ENCODE assay signal across 9 cellular contexts in the genomic region with DNA sequence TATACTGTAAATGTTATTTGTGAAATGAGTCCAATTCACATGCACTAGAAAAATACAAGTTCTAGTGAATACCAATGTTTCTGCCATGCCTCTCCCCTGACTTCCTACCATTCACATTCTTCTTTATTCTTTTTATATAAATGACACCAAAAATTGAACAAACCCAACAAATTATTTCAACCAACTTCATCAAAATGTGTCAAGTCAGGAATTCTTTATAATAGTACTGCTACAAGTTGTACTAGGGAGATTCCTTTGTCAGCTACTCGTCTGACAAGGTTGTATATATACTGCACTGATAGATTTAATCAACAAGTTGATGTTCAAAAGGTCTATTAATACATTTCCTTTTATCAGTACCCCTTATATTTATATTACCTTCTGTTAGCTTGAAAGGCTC. TPM values are rescaled to one million over a fixed set of nuclear protein-coding genes. Genes with fewer than 3 reads are reported as not detected.
A peak's percentile ranks its signal among the peaks of the same experiment; 100 is the strongest.
DNase-seq lines count a peak whose midpoint lies in the region; ATAC-seq and TF ChIP-seq lines count a peak whose summit lies in the region.
"Had no signal": no experiment of that assay in that cellular context is flagged by ENCODE, and none has a peak within 500 bp of the region (broad histone marks: within the 10 kb centered on the region; RNA-seq: fewer than 3 reads in every experiment).

No MANE protein-coding gene starts in this region.

- no peaks in the 10 kb centered on the region for H3K27me3 Mint-ChIP-seq in endodermal cell (ENCODE audit: insufficient read depth)

- H3K4me3 Mint-ChIP-seq in endodermal cell = peak overlapping the region; percentile 96

- no peaks in the 10 kb centered on the region for H3K9me3 Mint-ChIP-seq in endodermal cell

- no peak for DNase-seq in endodermal cell
- DNase-seq in Ammon's horn (ENCODE audit: low spot score) = no peak
- no peak for DNase-seq in NCI-H1436 treated with DMSO at 0.1 percent for 48 hours (lab: John Stamatoyannopoulos, UW)
- no peak for DNase-seq in GM13977 (ENCODE audit: low spot score)

- peak overlapping the region; percentile 78; the same call in 1 of the 2 replicates for H3K9ac ChIP-seq in ES-I3 (ENCODE audit: low read depth, low read length)
- H3K9ac ChIP-seq in OCI-LY3 (ENCODE audit: low read length) = peak overlapping the region; percentile 99
- H3K9ac ChIP-seq in endodermal cell (ENCODE audit: extremely low read depth, low read length, poor library complexity, severe bottlenecking) = peak overlapping the region; percentile 100
- H3K9ac ChIP-seq in parathyroid adenoma = no peak overlapping the region

- H3K4me1 ChIP-seq in ES-I3 (ENCODE audit: insufficient read depth, low read length) (peaks cover 24% of the 10 kb centered on the region), OCI-LY3 (ENCODE audit: low read length) (peaks cover 51% of the 10 kb centered on the region), endodermal cell (ENCODE audit: control insufficient read depth, insufficient read depth, low read length) (peaks cover 4% of the 10 kb centered on the region), parathyroid adenoma (peaks cover 17% of the 10 kb centered on the region)

- in situ Hi-C loops in GM13977 (cut with MboI; ENCODE audit: low pct_unique_long_range_greater_than_20kb, low sequenced_read_pairs, unreplicated experiment) = no loop called here

- TF ChIP-seq CTCF in OCI-LY3 (IDR thresholded peaks at IDR 0.05; ENCODE audit: low read depth, low read length) (no peak), endodermal cell (conservative IDR thresholded peaks at IDR 0.05) (no peak), parathyroid adenoma (IDR thresholded peaks at IDR 0.05) (no peak), GM13977 (IDR thresholded peaks at IDR 0.05; ENCODE audit: extremely low read depth, insufficient read depth, missing control alignments) (no peak)

- H3K27ac ChIP-seq in OCI-LY3 (ENCODE audit: low read length) (peak overlapping the region; percentile 94), endodermal cell (ENCODE audit: low read depth, low read length) (no peak overlapping the region), parathyroid adenoma (no peak overlapping the region)
- H3K27ac ChIP-seq: SJSA1 had no signal

- H3K79me2 ChIP-seq in OCI-LY3 (ENCODE audit: low read length) (peaks cover 78% of the 10 kb centered on the region), parathyroid adenoma (peaks cover 57% of the 10 kb centered on the region)

- H3K27ac Mint-ChIP-seq in endodermal cell = peak overlapping the region; percentile 99

- peaks cover 49% of the 10 kb centered on the region for H4K20me1 ChIP-seq in OCI-LY3 (ENCODE audit: insufficient read depth, low read length)

- H3K4me1 Mint-ChIP-seq in endodermal cell = peaks cover 34% of the 10 kb centered on the region

- H3K27me3 ChIP-seq in OCI-LY3 (ENCODE audit: low read depth, low read length) (no peaks in the 10 kb centered on the region), endodermal cell (ENCODE audit: control insufficient read depth, insufficient read depth, low read length, poor library complexity, severe bottlenecking) (no peaks in the 10 kb centered on the region), parathyroid adenoma (ENCODE audit: control insufficient read depth, insufficient read depth, low read length) (no peaks in the 10 kb centered on the region)
- H3K27me3 ChIP-seq: SJSA1 had no signal

- peak overlapping the region; percentile 83 for H3K4me3 ChIP-seq in OCI-LY3 (ENCODE audit: low read length)
- peak overlapping the region; percentile 100 for H3K4me3 ChIP-seq in endodermal cell (ENCODE audit: low read length)
- no peak overlapping the region for H3K4me3 ChIP-seq in parathyroid adenoma (ENCODE audit: low read depth, low read length)

- H3K36me3 Mint-ChIP-seq in endodermal cell (ENCODE audit: low read depth) = peaks cover 25% of the 10 kb centered on the region

- 50% methylated on average over 1 of the region's 1 CpG; no CpG with 5 or more reads in 1 of the 2 experiments for WGBS in endodermal cell (ENCODE audit: insufficient coverage in 1 of 2, insufficient read length in 1 of 2), 2 experiments

- H3K4me2 ChIP-seq in OCI-LY3 (ENCODE audit: low read length) (peak overlapping the region; percentile 80), parathyroid adenoma (ENCODE audit: low read length) (peak overlapping the region; percentile 70)

- ATAC-seq in GM21717 (IDR thresholded peaks at IDR 0.05; ENCODE audit: unreplicated experiment) = no peak

- 0 out of 2 replicates have a peak, but pooled peaks cover 3% of the 10 kb centered on the region for H3K36me3 ChIP-seq in ES-I3 (ENCODE audit: insufficient read depth, low read length)
- H3K36me3 ChIP-seq in OCI-LY3 (replicated peaks; ENCODE audit: low read depth, low read length) = peaks cover 30% of the 10 kb centered on the region
- peaks cover 14% of the 10 kb centered on the region for H3K36me3 ChIP-seq in endodermal cell (ENCODE audit: control insufficient read depth, insufficient read depth, low read length)
- H3K36me3 ChIP-seq in parathyroid adenoma (ENCODE audit: control insufficient read depth, insufficient read depth, low read length) = no peaks in the 10 kb centered on the region

- no peak overlapping the region for H2AFZ ChIP-seq in OCI-LY3 (ENCODE audit: low read depth, low read length)
- H2AFZ ChIP-seq in parathyroid adenoma = no peak overlapping the region

- no peaks in the 10 kb centered on the region for H3K9me3 ChIP-seq in ES-I3 (ENCODE audit: control insufficient read depth, insufficient read depth, low read length)
- H3K9me3 ChIP-seq in OCI-LY3 (ENCODE audit: insufficient read depth, low read length) = no peaks in the 10 kb centered on the region
- H3K9me3 ChIP-seq in endodermal cell (ENCODE audit: control insufficient read depth, low read length) = no peaks in the 10 kb centered on the region
- H3K9me3 ChIP-seq in parathyroid adenoma (ENCODE audit: control insufficient read depth, low read length) = no peaks in the 10 kb centered on the region
- H3K9me3 ChIP-seq: SJSA1 had no signal

RNA-seq across cellular contexts. Expression of a gene that starts 3.0 kb away (rescaled TPM):
- 100 to 1,000 TPM; 235 to 273 TPM for total RNA-seq in endodermal cell
- polyA plus RNA-seq in endodermal cell (2013, experiment 1 of 2) = 77.3 TPM
- polyA plus RNA-seq in endodermal cell (2013, experiment 2 of 2) = 83.4 TPM
